ENCODE assay signal across 1 cellular context in genomic region chr15:52019394-52020252, GRCh38.
TF ChIP-seq lines count a peak whose summit lies in the region.

No MANE protein-coding gene starts in this region.

TF ChIP-seq in HEK293, 187 proteins besides CTCF, POLR2A, EP300 and RAD21 (continued from another document):
- TF ChIP-seq FEZF1 (tag by site-specific recombination; IDR thresholded peaks at IDR 0.05) (no peak), ZNF112 (tag by site-specific recombination; IDR thresholded peaks at IDR 0.05) (no peak), KLF10 (tag by site-specific recombination; IDR thresholded peaks at IDR 0.05) (peak; percentile 38; the same call in 1 of the 2 replicates), ZNF585B (tag by site-specific recombination; IDR thresholded peaks at IDR 0.05) (no peak), GLI2 (tag by site-specific recombination; IDR thresholded peaks at IDR 0.05; ENCODE audit: borderline replicate concordance, low read depth) (no peak), ZNF692 (tag by site-specific recombination; IDR thresholded peaks at IDR 0.05) (no peak), ZNF629 (tag by site-specific recombination; IDR thresholded peaks at IDR 0.05) (0 out of 2 replicates have a peak, but pooled peaks have one; percentile 26), ZNF366 (tag by site-specific recombination; conservative IDR thresholded peaks at IDR 0.05) (no peak), ZNF791 (tag by site-specific recombination; IDR thresholded peaks at IDR 0.05) (no peak), ZNF560 (tag by site-specific recombination; IDR thresholded peaks at IDR 0.05; ENCODE audit: borderline replicate concordance) (no peak), ZNF426 (tag by site-specific recombination; IDR thresholded peaks at IDR 0.05) (no peak), IKZF3 (tag by site-specific recombination; IDR thresholded peaks at IDR 0.05) (no peak), SP7 (tag by site-specific recombination; IDR thresholded peaks at IDR 0.05) (peak; percentile 53), ZNF174 (tag by site-specific recombination; IDR thresholded peaks at IDR 0.05) (no peak), ZNF391 (tag by site-specific recombination; IDR thresholded peaks at IDR 0.05; ENCODE audit: borderline replicate concordance, low read depth) (peak; percentile 28; the same call in 1 of the 2 replicates), SCRT1 (tag by site-specific recombination; IDR thresholded peaks at IDR 0.05; ENCODE audit: borderline replicate concordance) (no peak), ZSCAN16 (tag by site-specific recombination; IDR thresholded peaks at IDR 0.05) (no peak), ZNF660 (tag by site-specific recombination; IDR thresholded peaks at IDR 0.05) (peak; percentile 77), INSM2 (tag by site-specific recombination; IDR thresholded peaks at IDR 0.05) (no peak), ZNF354C (tag by site-specific recombination; IDR thresholded peaks at IDR 0.05; ENCODE audit: borderline replicate concordance, low read depth) (no peak), ZNF19 (tag by site-specific recombination; IDR thresholded peaks at IDR 0.05; ENCODE audit: low read depth) (no peak), ZNF623 (tag by site-specific recombination; IDR thresholded peaks at IDR 0.05) (no peak), KLF9 (tag by site-specific recombination; IDR thresholded peaks at IDR 0.05; ENCODE audit: low read depth) (0 out of 2 replicates have a peak, but pooled peaks have one; percentile 32), ZNF146 (tag by site-specific recombination; IDR thresholded peaks at IDR 0.05) (no peak), ZNF830 (tag by site-specific recombination; IDR thresholded peaks at IDR 0.05; ENCODE audit: low read depth) (no peak), ZNF394 (tag by site-specific recombination; IDR thresholded peaks at IDR 0.05; ENCODE audit: borderline replicate concordance) (no peak)
